9 cellular contexts compared by ENCODE assay signal in the genomic region with DNA sequence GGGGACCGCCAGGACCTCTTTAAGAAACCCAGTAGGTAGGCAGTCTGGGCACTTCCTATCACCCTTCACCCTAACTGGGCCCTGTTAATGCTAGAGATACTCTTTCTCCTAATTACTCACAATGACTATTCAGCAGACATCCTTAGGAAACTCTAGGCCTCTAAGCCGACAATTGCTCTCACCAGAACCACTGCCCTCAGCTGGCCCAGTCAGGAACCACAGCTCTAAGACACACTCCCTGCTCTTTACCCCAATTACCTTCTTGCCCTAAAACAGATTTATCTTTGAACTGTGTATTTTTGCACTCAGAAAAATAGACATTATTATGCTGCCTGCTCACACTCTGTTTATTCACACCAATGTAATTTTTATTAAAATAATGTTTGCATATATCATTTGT.
DNase-seq lines count a peak whose midpoint lies in the region; ATAC-seq and TF ChIP-seq lines count a peak whose summit lies in the region.
"Had no signal": no experiment of that assay in that cellular context is flagged by ENCODE, and none has a peak within 500 bp of the region (broad histone marks: within the 10 kb centered on the region; RNA-seq: fewer than 3 reads in every experiment).

No MANE protein-coding gene starts in this region.

- TF ChIP-seq CTCF in hepatocyte (IDR thresholded peaks at IDR 0.05; ENCODE audit: poor library complexity) (peak; percentile 30), vagina (IDR thresholded peaks at IDR 0.05) (no peak)

- H3K4me1 Mint-ChIP-seq in activated T-helper 17 cell treated with anti-CD3 and anti-CD28 coated beads, Interleukin-2, amount 50 U/mL, for 72 hours: no peaks in the 10 kb centered on the region

- no peak overlapping the region for H3K27ac ChIP-seq in hepatocyte
- no peak overlapping the region for H3K27ac ChIP-seq in vagina

- DNase-seq in DMS 273 (lab: John Stamatoyannopoulos, UW; ENCODE audit: unreplicated experiment) (peak; percentile 45), DMS 273 treated with DMSO at 0.1 percent for 48 hours (lab: John Stamatoyannopoulos, UW) (no peak), RPMI7951 (ENCODE audit: low read depth) (peak; percentile 25), hepatocyte (ENCODE audit: low spot score) (peak; percentile 35), G401 (ENCODE audit: low spot score) (no peak), vagina (ENCODE audit: extremely low spot score in 2 of 2) (no peak)

- H3K4me3 ChIP-seq in hepatocyte: no peak overlapping the region
- H3K4me3 ChIP-seq in vagina: no peak overlapping the region

- H3K27ac Mint-ChIP-seq in activated T-helper 17 cell treated with anti-CD3 and anti-CD28 coated beads, Interleukin-2, amount 50 U/mL, for 72 hours: no peak overlapping the region
- H3K27ac Mint-ChIP-seq: memory B cell had no signal

- H3K4me1 ChIP-seq in hepatocyte (ENCODE audit: insufficient read depth) (no peaks in the 10 kb centered on the region), vagina (peaks cover 14% of the 10 kb centered on the region)

- H3K9me3 ChIP-seq in hepatocyte (ENCODE audit: low read depth) (no peaks in the 10 kb centered on the region), vagina (no peaks in the 10 kb centered on the region)

- H3K9me2 ChIP-seq in hepatocyte (replicated peaks; ENCODE audit: insufficient read depth): no peaks in the 10 kb centered on the region

- TF ChIP-seq POLR2A in vagina (IDR thresholded peaks at IDR 0.05): no peak

- no peak overlapping the region for H2AFZ ChIP-seq in hepatocyte

- 82% methylated on average over 2 of the region's 2 CpGs for WGBS in hepatocyte (ENCODE audit: low lambda C conversion rate, missing lambda C conversion rate)

- no peaks in the 10 kb centered on the region for H3K36me3 Mint-ChIP-seq in activated T-helper 17 cell treated with anti-CD3 and anti-CD28 coated beads, Interleukin-2, amount 50 U/mL, for 72 hours (ENCODE audit: low read depth)
- H3K36me3 Mint-ChIP-seq: memory B cell had no signal

- in situ Hi-C loops in G401 (cut with HindIII; ENCODE audit: low sequenced_read_pairs): no loop called here

- no peak overlapping the region for H3K4me3 Mint-ChIP-seq in activated T-helper 17 cell treated with anti-CD3 and anti-CD28 coated beads, Interleukin-2, amount 50 U/mL, for 72 hours
- H3K4me3 Mint-ChIP-seq: memory B cell had no signal

- intact Hi-C loops in vagina (cut with DNase I): no loop called here

- H3K27me3 ChIP-seq in hepatocyte (no peaks in the 10 kb centered on the region), vagina (no peaks in the 10 kb centered on the region)

- no peaks in the 10 kb centered on the region for H3K9me3 Mint-ChIP-seq in activated T-helper 17 cell treated with anti-CD3 and anti-CD28 coated beads, Interleukin-2, amount 50 U/mL, for 72 hours
- H3K9me3 Mint-ChIP-seq: memory B cell had no signal

- peaks cover 4% of the 10 kb centered on the region for H3K27me3 Mint-ChIP-seq in activated T-helper 17 cell treated with anti-CD3 and anti-CD28 coated beads, Interleukin-2, amount 50 U/mL, for 72 hours

- ATAC-seq in GM21786 (IDR thresholded peaks at IDR 0.05; ENCODE audit: unreplicated experiment): peak; percentile 64
- no peak for ATAC-seq in activated T-helper 17 cell treated with anti-CD3 and anti-CD28 coated beads, Interleukin-2, amount 50 U/mL, for 72 hours (replicated peaks)

- H3K79me2 ChIP-seq in hepatocyte: no peaks in the 10 kb centered on the region

- H3K36me3 ChIP-seq in hepatocyte (replicated peaks; ENCODE audit: insufficient read depth, low read depth): no peaks in the 10 kb centered on the region
- H3K36me3 ChIP-seq in vagina: no peaks in the 10 kb centered on the region

- H4K20me1 ChIP-seq in hepatocyte (ENCODE audit: insufficient read depth, poor library complexity, severe bottlenecking): no peaks in the 10 kb centered on the region

- H3K4me2 ChIP-seq in hepatocyte: no peak overlapping the region

Comparison
In these comparisons a context has a peak if more than half of its experiments do, and no peak if none do; other contexts are left out.
1. DNase-seq: peak in DMS 273 (single experiment), RPMI7951 (single experiment) and hepatocyte (single experiment); none in DMS 273 treated with DMSO at 0.1 percent for 48 hours (single experiment), G401 (single experiment) and vagina (0 of 2).